8 cellular contexts compared by ENCODE assay signal in the genomic region with DNA sequence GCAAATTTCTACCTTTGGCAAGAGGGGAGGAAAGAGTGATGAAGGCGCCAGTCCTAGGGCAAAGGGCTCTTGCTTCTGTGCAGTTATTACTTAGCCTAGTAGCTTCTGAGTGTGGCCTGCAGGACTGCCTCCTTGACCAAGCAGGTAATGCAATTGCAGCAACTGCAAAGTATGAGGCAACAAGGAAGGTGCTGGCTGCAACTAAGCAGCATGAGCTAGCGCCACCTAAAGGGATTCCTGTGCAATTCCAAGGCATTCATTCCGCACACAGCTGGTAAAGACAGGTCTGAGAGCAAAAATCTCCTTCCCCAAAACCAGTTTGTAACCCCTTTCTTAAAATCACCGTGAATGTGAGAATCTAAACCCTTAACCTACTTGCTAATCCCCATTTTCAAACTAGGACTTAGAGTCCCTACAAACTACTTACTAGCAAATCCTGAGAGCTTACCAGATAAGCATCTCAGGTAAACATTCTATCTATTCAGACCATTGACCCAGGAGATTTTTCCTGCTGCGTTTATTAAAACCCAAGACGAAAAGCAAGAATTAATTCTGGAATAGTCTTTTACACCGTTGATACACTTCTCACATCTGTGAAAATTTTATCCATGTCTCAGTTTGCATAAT.
DNase-seq lines count a peak whose midpoint lies in the region; ATAC-seq, FAIRE-seq and TF ChIP-seq lines count a peak whose summit lies in the region.

No MANE protein-coding gene starts in this region.

- H3K4me1 ChIP-seq in small intestine (ENCODE audit: control insufficient read depth in 2 of 2, insufficient read depth in 1 of 2, low read depth in 1 of 2, low read length in 1 of 2) (no peaks in the 10 kb centered on the region), tibial nerve (no peaks in the 10 kb centered on the region)

- WGBS in small intestine, 3 donors = 38 to 56% (median 45%) methylated on average over 7 of the region's 7 CpGs
- 64 to 68% methylated on average over 7 of the region's 7 CpGs for WGBS in tibial nerve, 2 donors

- DNase-seq in activated CD4-positive, alpha-beta memory T cell treated with anti-CD3 and anti-CD28 coated beads for 36 hours = peak; percentile 10
- no peak for DNase-seq in activated CD4-positive, alpha-beta memory T cell treated with anti-CD3 and anti-CD28 coated beads, Interleukin-2, amount 10 ng/mL, durations not matched to agents 7 days and 5 days
- DNase-seq in NCI-H2227 treated with DMSO at 0.1 percent for 48 hours (lab: John Stamatoyannopoulos, UW) = peak; percentile 53
- DNase-seq in ecto neural progenitor cell (ENCODE audit: low spot score) = peak; percentile 69
- peak; percentile 16 for DNase-seq in small intestine
- no peak for DNase-seq in frontal cortex (ENCODE audit: low spot score in 2 of 2)
- no peak for DNase-seq in tibial nerve (ENCODE audit: low spot score in 2 of 2)

- H3K9me3 ChIP-seq in small intestine (ENCODE audit: control insufficient read depth, low read depth) (no peaks in the 10 kb centered on the region), tibial nerve (no peaks in the 10 kb centered on the region)

- CTCF ChIA-PET in activated CD4-positive, alpha-beta memory T cell treated with anti-CD3 and anti-CD28 coated beads for 36 hours (lab: Charles Lee) = no interaction called here
- CTCF ChIA-PET in activated CD4-positive, alpha-beta memory T cell treated with anti-CD3 and anti-CD28 coated beads, Interleukin-2, amount 10 ng/mL, durations not matched to agents 7 days and 5 days (lab: Charles Lee) = interaction anchor here (1.6 kb wide), 1 partner anchor 19 kb away, joined by 3 read pairs; no protein-coding TSS in a partner anchor

- peaks cover 22% of the 10 kb centered on the region for H3K27me3 Mint-ChIP-seq in activated CD4-positive, alpha-beta memory T cell treated with anti-CD3 and anti-CD28 coated beads for 36 hours
- H3K27me3 Mint-ChIP-seq in activated CD4-positive, alpha-beta memory T cell treated with anti-CD3 and anti-CD28 coated beads, Interleukin-2, amount 10 ng/mL, durations not matched to agents 7 days and 5 days = peaks cover 11% of the 10 kb centered on the region

- H3K4me3 ChIP-seq in small intestine (ENCODE audit: low read depth in 1 of 2, low read length in 2 of 2) = no peak overlapping the region
- no peak overlapping the region for H3K4me3 ChIP-seq in tibial nerve

- H3K4me1 Mint-ChIP-seq in activated CD4-positive, alpha-beta memory T cell treated with anti-CD3 and anti-CD28 coated beads for 36 hours (ENCODE audit: low read depth) = peaks cover 32% of the 10 kb centered on the region
- H3K4me1 Mint-ChIP-seq in activated CD4-positive, alpha-beta memory T cell treated with anti-CD3 and anti-CD28 coated beads, Interleukin-2, amount 10 ng/mL, durations not matched to agents 7 days and 5 days = peaks cover 11% of the 10 kb centered on the region

- H3K27ac ChIP-seq in small intestine (ENCODE audit: low read depth in 1 of 2, low read length in 1 of 2) = no peak overlapping the region
- no peak overlapping the region for H3K27ac ChIP-seq in tibial nerve

- peaks cover 28% of the 10 kb centered on the region for H3K9me3 Mint-ChIP-seq in activated CD4-positive, alpha-beta memory T cell treated with anti-CD3 and anti-CD28 coated beads for 36 hours
- H3K9me3 Mint-ChIP-seq in activated CD4-positive, alpha-beta memory T cell treated with anti-CD3 and anti-CD28 coated beads, Interleukin-2, amount 10 ng/mL, durations not matched to agents 7 days and 5 days = peaks cover 9% of the 10 kb centered on the region

- no peak overlapping the region for H3K4me3 Mint-ChIP-seq in activated CD4-positive, alpha-beta memory T cell treated with anti-CD3 and anti-CD28 coated beads for 36 hours
- no peak overlapping the region for H3K4me3 Mint-ChIP-seq in activated CD4-positive, alpha-beta memory T cell treated with anti-CD3 and anti-CD28 coated beads, Interleukin-2, amount 10 ng/mL, durations not matched to agents 7 days and 5 days

- H3K36me3 Mint-ChIP-seq in activated CD4-positive, alpha-beta memory T cell treated with anti-CD3 and anti-CD28 coated beads for 36 hours = peaks cover 18% of the 10 kb centered on the region
- peaks cover 3% of the 10 kb centered on the region for H3K36me3 Mint-ChIP-seq in activated CD4-positive, alpha-beta memory T cell treated with anti-CD3 and anti-CD28 coated beads, Interleukin-2, amount 10 ng/mL, durations not matched to agents 7 days and 5 days (ENCODE audit: low read depth)

- TF ChIP-seq CTCF in tibial nerve (IDR thresholded peaks at IDR 0.05) = no peak

- FAIRE-seq in small intestine (lab: Jason Lieb, UNC) (no peak), frontal cortex (lab: Jason Lieb, UNC) (no peak)

- no peak for TF ChIP-seq EP300 in tibial nerve (IDR thresholded peaks at IDR 0.05)

- POLR2A ChIA-PET in activated CD4-positive, alpha-beta memory T cell treated with anti-CD3 and anti-CD28 coated beads for 36 hours (lab: Charles Lee) = no interaction called here
- POLR2A ChIA-PET in activated CD4-positive, alpha-beta memory T cell treated with anti-CD3 and anti-CD28 coated beads, Interleukin-2, amount 10 ng/mL, durations not matched to agents 7 days and 5 days (lab: Charles Lee) = no interaction called here

- ATAC-seq in GM21367 (IDR thresholded peaks at IDR 0.05; ENCODE audit: unreplicated experiment) = no peak

- H3K27ac Mint-ChIP-seq in activated CD4-positive, alpha-beta memory T cell treated with anti-CD3 and anti-CD28 coated beads for 36 hours = no peak overlapping the region
- no peak overlapping the region for H3K27ac Mint-ChIP-seq in activated CD4-positive, alpha-beta memory T cell treated with anti-CD3 and anti-CD28 coated beads, Interleukin-2, amount 10 ng/mL, durations not matched to agents 7 days and 5 days

- intact Hi-C loops in activated CD4-positive, alpha-beta memory T cell treated with anti-CD3 and anti-CD28 coated beads for 36 hours (cut with micrococcal nuclease) = no loop called here

- H3K36me3 ChIP-seq in small intestine (ENCODE audit: control insufficient read depth in 2 of 2, insufficient read depth in 2 of 2, low read length in 2 of 2) (no peaks in the 10 kb centered on the region), tibial nerve (no peaks in the 10 kb centered on the region)

- TF ChIP-seq POLR2A in tibial nerve (IDR thresholded peaks at IDR 0.05) = no peak

- H3K27me3 ChIP-seq in small intestine (ENCODE audit: control insufficient read depth in 2 of 2, insufficient read depth in 2 of 2, low read length in 2 of 2) (peaks cover 0 to 3% of the 10 kb centered on the region in 2 donors), tibial nerve (no peaks in the 10 kb centered on the region)

Comparison
In these comparisons a context has a peak if more than half of its experiments do, and no peak if none do; other contexts are left out.
1. DNase-seq: peak in activated CD4-positive, alpha-beta memory T cell treated with anti-CD3 and anti-CD28 coated beads for 36 hours (single experiment), NCI-H2227 treated with DMSO at 0.1 percent for 48 hours (single experiment), ecto neural progenitor cell (single experiment) and small intestine (single experiment); none in activated CD4-positive, alpha-beta memory T cell treated with anti-CD3 and anti-CD28 coated beads, Interleukin-2, amount 10 ng/mL, durations not matched to agents 7 days and 5 days (single experiment), frontal cortex (0 of 2) and tibial nerve (0 of 2).